Comparison of ENCODE assay signal across 8 cellular contexts in the genomic region with DNA sequence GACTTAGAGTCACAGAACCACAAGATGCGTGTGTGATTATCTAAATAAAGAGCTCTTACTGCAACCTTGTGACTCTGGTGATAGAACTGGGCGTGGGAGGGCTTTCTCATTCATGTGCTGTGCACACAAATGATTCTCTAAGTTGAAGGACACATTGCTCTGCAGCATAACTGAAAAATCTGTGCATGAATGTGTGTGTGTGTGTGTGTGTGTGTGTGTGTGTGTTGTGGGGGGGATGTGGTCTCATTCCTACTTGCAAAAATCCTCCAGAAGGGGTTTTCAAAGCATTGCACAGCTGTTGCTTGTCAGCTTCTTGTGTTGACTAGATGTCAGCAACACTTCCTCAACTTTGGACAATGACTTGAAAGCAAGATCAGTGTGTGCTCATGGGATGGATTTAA. TPM values are rescaled to one million over a fixed set of nuclear protein-coding genes. Genes with fewer than 3 reads are reported as not detected.
DNase-seq lines count a peak whose midpoint lies in the region; ATAC-seq and TF ChIP-seq lines count a peak whose summit lies in the region.

No MANE protein-coding gene starts in this region.

- POLR2A ChIA-PET in AG04450 (lab: Yijun Ruan, JAX) = interaction anchor here (0.6 to 1.3 kb wide), 3 partner anchors 20 to 75 kb away, joined by 3 to 11 read pairs (median 6); no protein-coding TSS in a partner anchor

- H3K4me3 ChIP-seq in AG04450 (ENCODE audit: low read depth, low read length) = no peak overlapping the region
- no peak overlapping the region for H3K4me3 ChIP-seq in OCI-LY3 (ENCODE audit: low read length)

- peak; percentile 41 for ATAC-seq in GM19328 (IDR thresholded peaks at IDR 0.05; ENCODE audit: unreplicated experiment)

- H3K36me3 ChIP-seq in OCI-LY3 (replicated peaks; ENCODE audit: low read depth, low read length) = peaks cover 6% of the 10 kb centered on the region

- intact Hi-C loops in posterior cingulate gyrus (cut with DNase I) = no loop called here

- H3K4me1 ChIP-seq in OCI-LY3 (ENCODE audit: low read length) = peaks cover 93% of the 10 kb centered on the region

- CTCF ChIA-PET in AG04450 (lab: Charles Lee) = interaction anchor here (1.6 to 1.7 kb wide), 2 partner anchors 23 to 145 kb away, joined by 6 to 14 read pairs; no protein-coding TSS in a partner anchor

- peak overlapping the region; percentile 28 for H3K4me2 ChIP-seq in OCI-LY3 (ENCODE audit: low read length)

- no peak for TF ChIP-seq CTCF in AG04450 (IDR thresholded peaks at IDR 0.05; ENCODE audit: low read depth, low read length)
- TF ChIP-seq CTCF in OCI-LY3 (IDR thresholded peaks at IDR 0.05; ENCODE audit: low read depth, low read length) = no peak

- no peak overlapping the region for H3K9ac ChIP-seq in OCI-LY3 (ENCODE audit: low read length)

- H3K79me2 ChIP-seq in OCI-LY3 (ENCODE audit: low read length) = peaks cover 98% of the 10 kb centered on the region

- H3K27me3 ChIP-seq in AG04450 (ENCODE audit: control insufficient read depth, insufficient read depth, low read length) (no peaks in the 10 kb centered on the region), OCI-LY3 (ENCODE audit: low read depth, low read length) (no peaks in the 10 kb centered on the region)

- DNase-seq in AG04450 (ENCODE audit: low read depth, low spot score) (peak; percentile 46), foreskin melanocyte (peak; percentile 94), posterior cingulate gyrus (no peak), DMS79 treated with DMSO at 0.1 percent for 48 hours (lab: John Stamatoyannopoulos, UW) (no peak), SK-N-DZ (ENCODE audit: low spot score) (no peak)
- DNase-seq in effector CD4-positive, alpha-beta T cell = no peak

- peaks cover 81% of the 10 kb centered on the region for H4K20me1 ChIP-seq in OCI-LY3 (ENCODE audit: insufficient read depth, low read length)

- H2AFZ ChIP-seq in OCI-LY3 (ENCODE audit: low read depth, low read length) = no peak overlapping the region

- no peaks in the 10 kb centered on the region for H3K9me3 ChIP-seq in AG04450 (ENCODE audit: control insufficient read depth, insufficient read depth, low read length)
- H3K9me3 ChIP-seq in OCI-LY3 (ENCODE audit: insufficient read depth, low read length) = no peaks in the 10 kb centered on the region

- H3K27ac ChIP-seq in AG04450 (ENCODE audit: low read depth, low read length) (peak overlapping the region; percentile 22), OCI-LY3 (ENCODE audit: low read length) (no peak overlapping the region)

RNA-seq across cellular contexts. Expression of a gene that starts 22.4 kb away (rescaled TPM):
- 16.5 and 17.4 TPM in 2 replicates for polyA plus RNA-seq in AG04450 (2011; rRNA removed)
- polyA minus RNA-seq in AG04450 (2011; rRNA and poly(A)+ RNA removed) = 21.3 and 24.1 TPM in 2 replicates
- 3.9 and 4.9 TPM in 2 replicates for polyA plus RNA-seq in SK-N-DZ (2014; cell fraction: cytosol; rRNA removed)
- 3.6 and 6.9 TPM in 2 replicates for polyA plus RNA-seq in SK-N-DZ (2014; cell fraction: nucleus; rRNA removed)

Comparison
In these comparisons a context has a peak if more than half of its experiments do, and no peak if none do; other contexts are left out.
1. DNase-seq: peak in AG04450 (single experiment) and foreskin melanocyte (single experiment); none in effector CD4-positive, alpha-beta T cell (single experiment), posterior cingulate gyrus (0 of 10), DMS79 treated with DMSO at 0.1 percent for 48 hours (single experiment) and SK-N-DZ (single experiment).